Comparison of ENCODE assay signal across 20 cellular contexts in genomic region chr15:101795455-101795854, GRCh38. TPM values are rescaled to one million over a fixed set of nuclear protein-coding genes. Genes with fewer than 3 reads are reported as not detected.
DNase-seq lines count a peak whose midpoint lies in the region; ATAC-seq and TF ChIP-seq lines count a peak whose summit lies in the region.
"Had no signal": no experiment of that assay in that cellular context is flagged by ENCODE, and none has a peak within 500 bp of the region (broad histone marks: within the 10 kb centered on the region; RNA-seq: fewer than 3 reads in every experiment).

No MANE protein-coding gene starts in this region.

- H3K4me3 ChIP-seq in SJSA1, result no peak overlapping the region
- H3K4me3 ChIP-seq in fibroblast of mammary gland (ENCODE audit: control insufficient read depth, low read depth, low read length), result no peak overlapping the region
- H3K4me3 ChIP-seq: ascending aorta, SJCRH30, vagina had no signal

- H3K36me3 ChIP-seq in SJSA1, result no peaks in the 10 kb centered on the region
- H3K36me3 ChIP-seq: ascending aorta, SJCRH30, vagina had no signal

- intact Hi-C loops in activated T-helper 2 cell treated with anti-CD3 and anti-CD28 coated beads, Interferon-gamma antibody, Interleukin-2, Interleukin-4, amounts not matched to agents 10 μg/mL and 5 μg/mL and 100 μg/mL, durations not matched to agents 14 hours and 24 hours and 36 hours (cut with micrococcal nuclease), result no loop called here

- no peak for TF ChIP-seq CTCF in fibroblast of mammary gland (conservative IDR thresholded peaks at IDR 0.05; ENCODE audit: control insufficient read depth, insufficient read depth, low read depth, low read length)

- no peaks in the 10 kb centered on the region for H3K36me3 Mint-ChIP-seq in activated T-helper 2 cell treated with anti-CD3 and anti-CD28 coated beads, Interferon-gamma antibody, Interleukin-2, Interleukin-4, amounts not matched to agents 10 μg/mL and 5 μg/mL and 100 μg/mL, durations not matched to agents 14 hours and 24 hours and 36 hours (ENCODE audit: low read depth)
- no peaks in the 10 kb centered on the region for H3K36me3 Mint-ChIP-seq in activated CD8-positive, alpha-beta memory T cell treated with anti-CD3 and anti-CD28 coated beads, Interleukin-2, amount 10 ng/mL, durations not matched to agents 7 days and 5 days
- H3K36me3 Mint-ChIP-seq: natural killer cell treated with Interleukin-12 subunit alpha and Interleukin-12 subunit beta and Interleukin-15 and Interleukin-18, amount 100 ng/mL, for 72 hours had no signal

- no peaks in the 10 kb centered on the region for H3K4me1 Mint-ChIP-seq in activated T-helper 2 cell treated with anti-CD3 and anti-CD28 coated beads, Interferon-gamma antibody, Interleukin-2, Interleukin-4, amounts not matched to agents 10 μg/mL and 5 μg/mL and 100 μg/mL, durations not matched to agents 14 hours and 24 hours and 36 hours (ENCODE audit: low read depth)
- no peaks in the 10 kb centered on the region for H3K4me1 Mint-ChIP-seq in activated CD8-positive, alpha-beta memory T cell treated with anti-CD3 and anti-CD28 coated beads, Interleukin-2, amount 10 ng/mL, durations not matched to agents 7 days and 5 days

- H3K27me3 Mint-ChIP-seq in activated T-helper 2 cell treated with anti-CD3 and anti-CD28 coated beads, Interferon-gamma antibody, Interleukin-2, Interleukin-4, amounts not matched to agents 10 μg/mL and 5 μg/mL and 100 μg/mL, durations not matched to agents 14 hours and 24 hours and 36 hours (ENCODE audit: low read depth), result no peaks in the 10 kb centered on the region
- H3K27me3 Mint-ChIP-seq in activated CD8-positive, alpha-beta memory T cell treated with anti-CD3 and anti-CD28 coated beads, Interleukin-2, amount 10 ng/mL, durations not matched to agents 7 days and 5 days, result peaks cover 5% of the 10 kb centered on the region

- H3K4me3 Mint-ChIP-seq in activated T-helper 2 cell treated with anti-CD3 and anti-CD28 coated beads, Interferon-gamma antibody, Interleukin-2, Interleukin-4, amounts not matched to agents 10 μg/mL and 5 μg/mL and 100 μg/mL, durations not matched to agents 14 hours and 24 hours and 36 hours (ENCODE audit: low read depth), result no peak overlapping the region
- H3K4me3 Mint-ChIP-seq in activated CD8-positive, alpha-beta memory T cell treated with anti-CD3 and anti-CD28 coated beads, Interleukin-2, amount 10 ng/mL, durations not matched to agents 7 days and 5 days, result no peak overlapping the region
- H3K4me3 Mint-ChIP-seq: activated CD8-positive, alpha-beta T cell treated with anti-CD3 and anti-CD28 coated beads for 36 hours; natural killer cell treated with Interleukin-12 subunit alpha and Interleukin-12 subunit beta and Interleukin-15 and Interleukin-18, amount 100 ng/mL, for 72 hours had no signal

- no peak for ATAC-seq in activated CD8-positive, alpha-beta memory T cell treated with anti-CD3 and anti-CD28 coated beads, Interleukin-2, amount 10 ng/mL, durations not matched to agents 7 days and 5 days
- ATAC-seq: activated CD8-positive, alpha-beta T cell treated with anti-CD3 and anti-CD28 coated beads for 36 hours; left ventricle myocardium superior; natural killer cell treated with Interleukin-12 subunit alpha and Interleukin-12 subunit beta and Interleukin-15 and Interleukin-18, amount 100 ng/mL, for 72 hours had no signal

- peak overlapping the region; percentile 73 for H3K27ac ChIP-seq in SJSA1
- H3K27ac ChIP-seq: ascending aorta, SJCRH30, vagina had no signal

- CTCF ChIA-PET in activated CD8-positive, alpha-beta memory T cell treated with anti-CD3 and anti-CD28 coated beads, Interleukin-2, amount 10 ng/mL, durations not matched to agents 7 days and 5 days (lab: Charles Lee), result no interaction called here

- H3K9me3 Mint-ChIP-seq in activated T-helper 2 cell treated with anti-CD3 and anti-CD28 coated beads, Interferon-gamma antibody, Interleukin-2, Interleukin-4, amounts not matched to agents 10 μg/mL and 5 μg/mL and 100 μg/mL, durations not matched to agents 14 hours and 24 hours and 36 hours, result no peaks in the 10 kb centered on the region
- no peaks in the 10 kb centered on the region for H3K9me3 Mint-ChIP-seq in activated CD8-positive, alpha-beta memory T cell treated with anti-CD3 and anti-CD28 coated beads, Interleukin-2, amount 10 ng/mL, durations not matched to agents 7 days and 5 days (ENCODE audit: low read depth)
- H3K9me3 Mint-ChIP-seq: activated CD8-positive, alpha-beta T cell treated with anti-CD3 and anti-CD28 coated beads for 36 hours; natural killer cell treated with Interleukin-12 subunit alpha and Interleukin-12 subunit beta and Interleukin-15 and Interleukin-18, amount 100 ng/mL, for 72 hours had no signal

- DNase-seq in GM04504 (ENCODE audit: low read depth) (peak; percentile 40), SJSA1 (ENCODE audit: low read depth in 1 of 2, low spot score in 2 of 2) (peak in 1 of 2 experiments; percentile 56), fibroblast of mammary gland (ENCODE audit: low read depth) (peak; percentile 81), stromal cell of bone marrow (ENCODE audit: low read depth) (peak; percentile 38), NCI-H2171 (lab: John Stamatoyannopoulos, UW) (no peak)
- DNase-seq in activated T-helper 2 cell treated with anti-CD3 and anti-CD28 coated beads, Interferon-gamma antibody, Interleukin-2, Interleukin-4, amounts not matched to agents 10 μg/mL and 5 μg/mL and 100 μg/mL, durations not matched to agents 14 hours and 24 hours and 36 hours (ENCODE audit: low spot score), result no peak
- no peak for DNase-seq in activated CD8-positive, alpha-beta memory T cell treated with anti-CD3 and anti-CD28 coated beads, Interleukin-2, amount 10 ng/mL, durations not matched to agents 7 days and 5 days
- DNase-seq: activated CD8-positive, alpha-beta T cell treated with anti-CD3 and anti-CD28 coated beads for 36 hours; activated effector memory CD4-positive, alpha-beta T cell treated with Interleukin-2 at 50 U/mL for 16 hours; effector memory CD4-positive, alpha-beta T cell; hypothalamus; left ventricle myocardium superior; MM.1S; NCI-H2081 treated with DMSO at 0.1 percent for 48 hours; SJCRH30; stimulated activated CD4-positive, alpha-beta T cell treated with anti-CD3 and anti-CD28 coated beads, Interleukin-4, amount 100 ng/mL, for 1 hour had no signal

- H3K9me3 ChIP-seq in SJSA1 (replicated peaks), result no peaks in the 10 kb centered on the region
- H3K9me3 ChIP-seq: ascending aorta, SJCRH30, vagina had no signal

- H3K27me3 ChIP-seq in SJSA1 (replicated peaks), result no peaks in the 10 kb centered on the region
- H3K27me3 ChIP-seq: ascending aorta, SJCRH30, vagina had no signal

- H3K27ac Mint-ChIP-seq in activated T-helper 2 cell treated with anti-CD3 and anti-CD28 coated beads, Interferon-gamma antibody, Interleukin-2, Interleukin-4, amounts not matched to agents 10 μg/mL and 5 μg/mL and 100 μg/mL, durations not matched to agents 14 hours and 24 hours and 36 hours, result no peak overlapping the region
- H3K27ac Mint-ChIP-seq in activated CD8-positive, alpha-beta memory T cell treated with anti-CD3 and anti-CD28 coated beads, Interleukin-2, amount 10 ng/mL, durations not matched to agents 7 days and 5 days, result no peak overlapping the region
- H3K27ac Mint-ChIP-seq: activated CD8-positive, alpha-beta T cell treated with anti-CD3 and anti-CD28 coated beads for 36 hours; natural killer cell treated with Interleukin-12 subunit alpha and Interleukin-12 subunit beta and Interleukin-15 and Interleukin-18, amount 100 ng/mL, for 72 hours had no signal

- H3K4me1 ChIP-seq in SJSA1 (replicated peaks), result peaks cover 37% of the 10 kb centered on the region
- H3K4me1 ChIP-seq: ascending aorta, vagina had no signal

RNA-seq across cellular contexts. Expression of gene OR4F6, which starts 7.9 kb away (rescaled TPM):
- total RNA-seq in SJSA1 (2014; rRNA removed; shearing (Covaris generic)), result not detected in 2 replicates
- total RNA-seq in activated T-helper 2 cell treated with anti-CD3 and anti-CD28 coated beads, Interferon-gamma antibody, Interleukin-2, Interleukin-4, amounts not matched to agents 10 μg/mL and 5 μg/mL and 100 μg/mL, durations not matched to agents 14 hours and 24 hours and 36 hours, result not detected in 2 replicates
- total RNA-seq in activated CD8-positive, alpha-beta memory T cell treated with anti-CD3 and anti-CD28 coated beads, Interleukin-2, amount 10 ng/mL, durations not matched to agents 7 days and 5 days, result not detected
- total RNA-seq: activated CD8-positive, alpha-beta T cell treated with anti-CD3 and anti-CD28 coated beads for 36 hours; ascending aorta; HT-29; left ventricle myocardium superior; natural killer cell treated with Interleukin-12 subunit alpha and Interleukin-12 subunit beta and Interleukin-15 and Interleukin-18, amount 100 ng/mL, for 72 hours; SJCRH30; vagina had no signal

RNA-seq across cellular contexts. Expression of gene OR4F15, which starts 16.5 kb away (rescaled TPM):
- 0.03 and 0.66 TPM in 2 replicates for total RNA-seq in SJSA1 (2014; rRNA removed; shearing (Covaris generic))
- total RNA-seq in activated T-helper 2 cell treated with anti-CD3 and anti-CD28 coated beads, Interferon-gamma antibody, Interleukin-2, Interleukin-4, amounts not matched to agents 10 μg/mL and 5 μg/mL and 100 μg/mL, durations not matched to agents 14 hours and 24 hours and 36 hours, result not detected in 2 replicates
- not detected for total RNA-seq in activated CD8-positive, alpha-beta memory T cell treated with anti-CD3 and anti-CD28 coated beads, Interleukin-2, amount 10 ng/mL, durations not matched to agents 7 days and 5 days
- total RNA-seq: activated CD8-positive, alpha-beta T cell treated with anti-CD3 and anti-CD28 coated beads for 36 hours; ascending aorta; HT-29; left ventricle myocardium superior; natural killer cell treated with Interleukin-12 subunit alpha and Interleukin-12 subunit beta and Interleukin-15 and Interleukin-18, amount 100 ng/mL, for 72 hours; SJCRH30; vagina had no signal

Comparison
In these comparisons a context has a peak if more than half of its experiments do, and no peak if none do; other contexts are left out.
1. DNase-seq: peak in GM04504 (single experiment), fibroblast of mammary gland (single experiment) and stromal cell of bone marrow (single experiment); none in NCI-H2171 (single experiment), activated T-helper 2 cell treated with anti-CD3 and anti-CD28 coated beads, Interferon-gamma antibody, Interleukin-2, Interleukin-4, amounts not matched to agents 10 μg/mL and 5 μg/mL and 100 μg/mL, durations not matched to agents 14 hours and 24 hours and 36 hours (single experiment) and activated CD8-positive, alpha-beta memory T cell treated with anti-CD3 and anti-CD28 coated beads, Interleukin-2, amount 10 ng/mL, durations not matched to agents 7 days and 5 days (single experiment).